Comparison of ENCODE assay signal across 3 cellular contexts in genomic region chrY:23429264-23429663, GRCh38.
ATAC-seq lines count a peak whose summit lies in the region.

No MANE protein-coding gene starts in this region.

- ATAC-seq in GM18868 (IDR thresholded peaks at IDR 0.05; ENCODE audit: unreplicated experiment), result peak; percentile 57
- ATAC-seq in GM19025 (IDR thresholded peaks at IDR 0.05; ENCODE audit: low read depth, unreplicated experiment), result peak; percentile 51
- ATAC-seq in HG02610 (IDR thresholded peaks at IDR 0.05; ENCODE audit: unreplicated experiment), result peak; percentile 69
